Comparison of ENCODE assay signal across 1 cellular context in genomic region chr11:10455637-10456487, GRCh38.
TF ChIP-seq lines count a peak whose summit lies in the region.

No MANE protein-coding gene starts in this region.

TF ChIP-seq in K562, 482 proteins besides CTCF, POLR2A, EP300 and RAD21 (continued from another document and continues in another):
- TF ChIP-seq, protein P1, sequence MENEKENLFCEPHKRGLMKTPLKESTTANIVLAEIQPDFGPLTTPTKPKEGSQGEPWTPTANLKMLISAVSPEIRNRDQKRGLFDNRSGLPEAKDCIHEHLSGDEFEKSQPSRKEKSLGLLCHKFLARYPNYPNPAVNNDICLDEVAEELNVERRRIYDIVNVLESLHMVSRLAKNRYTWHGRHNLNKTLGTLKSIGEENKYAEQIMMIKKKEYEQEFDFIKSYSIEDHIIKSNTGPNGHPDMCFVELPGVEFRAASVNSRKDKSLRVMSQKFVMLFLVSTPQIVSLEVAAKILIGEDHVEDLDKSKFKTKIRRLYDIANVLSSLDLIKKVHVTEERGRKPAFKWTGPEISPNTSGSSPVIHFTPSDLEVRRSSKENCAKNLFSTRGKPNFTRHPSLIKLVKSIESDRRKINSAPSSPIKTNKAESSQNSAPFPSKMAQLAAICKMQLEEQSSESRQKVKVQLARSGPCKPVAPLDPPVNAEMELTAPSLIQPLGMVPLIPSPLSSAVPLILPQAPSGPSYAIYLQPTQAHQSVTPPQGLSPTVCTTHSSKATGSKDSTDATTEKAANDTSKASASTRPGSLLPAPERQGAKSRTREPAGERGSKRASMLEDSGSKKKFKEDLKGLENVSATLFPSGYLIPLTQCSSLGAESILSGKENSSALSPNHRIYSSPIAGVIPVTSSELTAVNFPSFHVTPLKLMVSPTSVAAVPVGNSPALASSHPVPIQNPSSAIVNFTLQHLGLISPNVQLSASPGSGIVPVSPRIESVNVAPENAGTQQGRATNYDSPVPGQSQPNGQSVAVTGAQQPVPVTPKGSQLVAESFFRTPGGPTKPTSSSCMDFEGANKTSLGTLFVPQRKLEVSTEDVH (IDR thresholded peaks at IDR 0.05; ENCODE audit: low read depth, partially characterized antibody) = peak; percentile 30
- TF ChIP-seq YBX1 (IDR thresholded peaks at IDR 0.05) (no peak), CUX1 (CRISPR knock-in tag; IDR thresholded peaks at IDR 0.05) (no peak), ZNF395 (CRISPR knock-in tag; IDR thresholded peaks at IDR 0.05) (no peak; the same call in 1 of the 2 replicates), PHTF2 (CRISPR knock-in tag; IDR thresholded peaks at IDR 0.05) (no peak), TBL1XR1 (IDR thresholded peaks at IDR 0.05; ENCODE audit: low read length in 2 of 2) (peak; percentile 74 to 85; a peak in 3 of 4 replicates), ZBTB11 (CRISPR knock-in tag; IDR thresholded peaks at IDR 0.05) (peak in 1 of 3 experiments; percentile 45; a peak in 1 of 6 replicates), RBBP5 (IDR thresholded peaks at IDR 0.05; ENCODE audit: borderline replicate concordance, insufficient read depth, low read length, poor library complexity, severe bottlenecking) (peak; percentile 50), NRF1 (conservative IDR thresholded peaks at IDR 0.05 in 1 of 2, IDR thresholded peaks at IDR 0.05 in 1 of 2) (peak; percentile 49 to 51; a peak in 3 of 4 replicates), SMAD2 (IDR thresholded peaks at IDR 0.05; ENCODE audit: low read depth, low read length) (no peak), ZNF589 (CRISPR knock-in tag; IDR thresholded peaks at IDR 0.05; ENCODE audit: low read depth) (peak; percentile 69), SMAD4 (CRISPR knock-in tag; conservative IDR thresholded peaks at IDR 0.05) (peak; percentile 71), L3MBTL2 (IDR thresholded peaks at IDR 0.05) (peak; percentile 27; the same call in 1 of the 2 replicates), TEAD4 (IDR thresholded peaks at IDR 0.05; ENCODE audit: low read length) (peak; percentile 75), TEAD4 (CRISPR knock-in tag; IDR thresholded peaks at IDR 0.05; ENCODE audit: borderline replicate concordance) (no peak), BRF1 (IDR thresholded peaks at IDR 0.05; ENCODE audit: borderline replicate concordance, extremely low read depth, insufficient read length) (no peak), CHD2 (IDR thresholded peaks at IDR 0.05; ENCODE audit: low read depth, low read length) (peak; percentile 32; the same call in 1 of the 2 replicates), FOXM1 (IDR thresholded peaks at IDR 0.05; ENCODE audit: low read depth) (no peak), FOXM1 (CRISPR knock-in tag; IDR thresholded peaks at IDR 0.05; ENCODE audit: low read depth) (peak; percentile 74; the same call in 1 of the 2 replicates), THRB (CRISPR knock-in tag; conservative IDR thresholded peaks at IDR 0.05) (no peak), ELF2 (CRISPR knock-in tag; IDR thresholded peaks at IDR 0.05) (peak; percentile 70; the same call in 1 of the 2 replicates), GABPA (tag; conservative IDR thresholded peaks at IDR 0.05; ENCODE audit: low read depth) (peak; percentile 69), KLF16 (IDR thresholded peaks at IDR 0.05) (peak; percentile 74; the same call in 1 of the 2 replicates)
- TF ChIP-seq, protein P2, sequence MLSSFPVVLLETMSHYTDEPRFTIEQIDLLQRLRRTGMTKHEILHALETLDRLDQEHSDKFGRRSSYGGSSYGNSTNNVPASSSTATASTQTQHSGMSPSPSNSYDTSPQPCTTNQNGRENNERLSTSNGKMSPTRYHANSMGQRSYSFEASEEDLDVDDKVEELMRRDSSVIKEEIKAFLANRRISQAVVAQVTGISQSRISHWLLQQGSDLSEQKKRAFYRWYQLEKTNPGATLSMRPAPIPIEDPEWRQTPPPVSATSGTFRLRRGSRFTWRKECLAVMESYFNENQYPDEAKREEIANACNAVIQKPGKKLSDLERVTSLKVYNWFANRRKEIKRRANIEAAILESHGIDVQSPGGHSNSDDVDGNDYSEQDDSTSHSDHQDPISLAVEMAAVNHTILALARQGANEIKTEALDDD (IDR thresholded peaks at IDR 0.05) = peak; percentile 75
- TF ChIP-seq, protein P3, sequence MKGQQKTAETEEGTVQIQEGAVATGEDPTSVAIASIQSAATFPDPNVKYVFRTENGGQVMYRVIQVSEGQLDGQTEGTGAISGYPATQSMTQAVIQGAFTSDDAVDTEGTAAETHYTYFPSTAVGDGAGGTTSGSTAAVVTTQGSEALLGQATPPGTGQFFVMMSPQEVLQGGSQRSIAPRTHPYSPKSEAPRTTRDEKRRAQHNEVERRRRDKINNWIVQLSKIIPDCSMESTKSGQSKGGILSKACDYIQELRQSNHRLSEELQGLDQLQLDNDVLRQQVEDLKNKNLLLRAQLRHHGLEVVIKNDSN (CRISPR knock-in tag; IDR thresholded peaks at IDR 0.05) = no peak
- TF ChIP-seq, protein P4, sequence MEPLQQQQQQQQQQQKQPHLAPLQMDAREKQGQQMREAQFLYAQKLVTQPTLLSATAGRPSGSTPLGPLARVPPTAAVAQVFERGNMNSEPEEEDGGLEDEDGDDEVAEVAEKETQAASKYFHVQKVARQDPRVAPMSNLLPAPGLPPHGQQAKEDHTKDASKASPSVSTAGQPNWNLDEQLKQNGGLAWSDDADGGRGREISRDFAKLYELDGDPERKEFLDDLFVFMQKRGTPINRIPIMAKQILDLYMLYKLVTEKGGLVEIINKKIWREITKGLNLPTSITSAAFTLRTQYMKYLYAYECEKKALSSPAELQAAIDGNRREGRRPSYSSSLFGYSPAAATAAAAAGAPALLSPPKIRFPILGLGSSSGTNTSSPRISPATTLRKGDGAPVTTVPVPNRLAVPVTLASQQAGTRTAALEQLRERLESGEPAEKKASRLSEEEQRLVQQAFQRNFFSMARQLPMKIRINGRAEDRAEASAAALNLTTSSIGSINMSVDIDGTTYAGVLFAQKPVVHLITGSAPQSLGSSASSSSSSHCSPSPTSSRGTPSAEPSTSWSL (CRISPR knock-in tag; IDR thresholded peaks at IDR 0.05; ENCODE audit: borderline replicate concordance) = no peak
- TF ChIP-seq, protein P5, sequence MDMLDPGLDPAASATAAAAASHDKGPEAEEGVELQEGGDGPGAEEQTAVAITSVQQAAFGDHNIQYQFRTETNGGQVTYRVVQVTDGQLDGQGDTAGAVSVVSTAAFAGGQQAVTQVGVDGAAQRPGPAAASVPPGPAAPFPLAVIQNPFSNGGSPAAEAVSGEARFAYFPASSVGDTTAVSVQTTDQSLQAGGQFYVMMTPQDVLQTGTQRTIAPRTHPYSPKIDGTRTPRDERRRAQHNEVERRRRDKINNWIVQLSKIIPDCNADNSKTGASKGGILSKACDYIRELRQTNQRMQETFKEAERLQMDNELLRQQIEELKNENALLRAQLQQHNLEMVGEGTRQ (CRISPR knock-in tag; IDR thresholded peaks at IDR 0.05) = no peak
- TF ChIP-seq, protein P6, sequence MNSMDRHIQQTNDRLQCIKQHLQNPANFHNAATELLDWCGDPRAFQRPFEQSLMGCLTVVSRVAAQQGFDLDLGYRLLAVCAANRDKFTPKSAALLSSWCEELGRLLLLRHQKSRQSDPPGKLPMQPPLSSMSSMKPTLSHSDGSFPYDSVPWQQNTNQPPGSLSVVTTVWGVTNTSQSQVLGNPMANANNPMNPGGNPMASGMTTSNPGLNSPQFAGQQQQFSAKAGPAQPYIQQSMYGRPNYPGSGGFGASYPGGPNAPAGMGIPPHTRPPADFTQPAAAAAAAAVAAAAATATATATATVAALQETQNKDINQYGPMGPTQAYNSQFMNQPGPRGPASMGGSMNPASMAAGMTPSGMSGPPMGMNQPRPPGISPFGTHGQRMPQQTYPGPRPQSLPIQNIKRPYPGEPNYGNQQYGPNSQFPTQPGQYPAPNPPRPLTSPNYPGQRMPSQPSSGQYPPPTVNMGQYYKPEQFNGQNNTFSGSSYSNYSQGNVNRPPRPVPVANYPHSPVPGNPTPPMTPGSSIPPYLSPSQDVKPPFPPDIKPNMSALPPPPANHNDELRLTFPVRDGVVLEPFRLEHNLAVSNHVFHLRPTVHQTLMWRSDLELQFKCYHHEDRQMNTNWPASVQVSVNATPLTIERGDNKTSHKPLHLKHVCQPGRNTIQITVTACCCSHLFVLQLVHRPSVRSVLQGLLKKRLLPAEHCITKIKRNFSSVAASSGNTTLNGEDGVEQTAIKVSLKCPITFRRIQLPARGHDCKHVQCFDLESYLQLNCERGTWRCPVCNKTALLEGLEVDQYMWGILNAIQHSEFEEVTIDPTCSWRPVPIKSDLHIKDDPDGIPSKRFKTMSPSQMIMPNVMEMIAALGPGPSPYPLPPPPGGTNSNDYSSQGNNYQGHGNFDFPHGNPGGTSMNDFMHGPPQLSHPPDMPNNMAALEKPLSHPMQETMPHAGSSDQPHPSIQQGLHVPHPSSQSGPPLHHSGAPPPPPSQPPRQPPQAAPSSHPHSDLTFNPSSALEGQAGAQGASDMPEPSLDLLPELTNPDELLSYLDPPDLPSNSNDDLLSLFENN (IDR thresholded peaks at IDR 0.05; ENCODE audit: low read depth in 2 of 2, low read length in 2 of 2) = peak in 1 of 2 experiments; percentile 71; a peak in 2 of 4 replicates
- TF ChIP-seq, protein P7, sequence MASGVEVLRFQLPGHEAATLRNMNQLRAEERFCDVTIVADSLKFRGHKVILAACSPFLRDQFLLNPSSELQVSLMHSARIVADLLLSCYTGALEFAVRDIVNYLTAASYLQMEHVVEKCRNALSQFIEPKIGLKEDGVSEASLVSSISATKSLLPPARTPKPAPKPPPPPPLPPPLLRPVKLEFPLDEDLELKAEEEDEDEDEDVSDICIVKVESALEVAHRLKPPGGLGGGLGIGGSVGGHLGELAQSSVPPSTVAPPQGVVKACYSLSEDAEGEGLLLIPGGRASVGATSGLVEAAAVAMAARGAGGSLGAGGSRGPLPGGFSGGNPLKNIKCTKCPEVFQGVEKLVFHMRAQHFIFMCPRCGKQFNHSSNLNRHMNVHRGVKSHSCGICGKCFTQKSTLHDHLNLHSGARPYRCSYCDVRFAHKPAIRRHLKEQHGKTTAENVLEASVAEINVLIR (CRISPR knock-in tag; IDR thresholded peaks at IDR 0.05) = no peak
